In genomic region chr1:156337888-156338179, GRCh38 we compare ENCODE assay signal across 8 cellular contexts. TPM values are rescaled to one million over a fixed set of nuclear protein-coding genes. Genes with fewer than 3 reads are reported as not detected.
A peak's percentile ranks its signal among the peaks of the same experiment; 100 is the strongest.
DNase-seq lines count a peak whose midpoint lies in the region; ATAC-seq and TF ChIP-seq lines count a peak whose summit lies in the region.

No MANE protein-coding gene starts in this region.

- H3K9me3 ChIP-seq in cardiac muscle cell (ENCODE audit: low read depth) (no peaks in the 10 kb centered on the region), iPS-15b (ENCODE audit: control insufficient read depth, insufficient read depth, low read length) (no peaks in the 10 kb centered on the region)

- peak overlapping the region; percentile 82 for H3K9ac ChIP-seq in iPS-15b (ENCODE audit: low read depth, low read length)

- peaks cover 33% of the 10 kb centered on the region for H3K4me1 Mint-ChIP-seq in activated naive CD4-positive, alpha-beta T cell treated with anti-CD3 and anti-CD28 coated beads for 36 hours (ENCODE audit: low read depth)
- peaks cover 39% of the 10 kb centered on the region for H3K4me1 Mint-ChIP-seq in stimulated activated naive CD8-positive, alpha-beta T cell treated with anti-CD3 and anti-CD28 coated beads, Interleukin-15, amount 100 ng/mL, for 72 hours

- peak overlapping the region; percentile 85 for H3K27ac ChIP-seq in cardiac muscle cell

- CTCF ChIA-PET in activated naive CD4-positive, alpha-beta T cell treated with anti-CD3 and anti-CD28 coated beads for 36 hours (lab: Charles Lee) = interaction anchor here (0.6 to 1.6 kb wide), 5 partner anchors 18 to 522 kb away, joined by 3 to 6 read pairs (median 3); no protein-coding TSS in a partner anchor

- peak overlapping the region; percentile 98 for H3K4me3 ChIP-seq in cardiac muscle cell
- peak overlapping the region; percentile 93 for H3K4me3 ChIP-seq in iPS-15b (ENCODE audit: low read depth, low read length)

- DNase-seq in cardiac muscle cell (ENCODE audit: low read depth in 1 of 2, low spot score in 1 of 2) (no peak), Right ventricle myocardium inferior (ENCODE audit: missing footprints) (no peak), NK-92 (lab: John Stamatoyannopoulos, UW; ENCODE audit: unreplicated experiment) (no peak), GM20000 (ENCODE audit: low spot score) (no peak), NCI-H524 treated with DMSO at 0.1 percent for 48 hours (lab: John Stamatoyannopoulos, UW) (no peak)
- peak; percentile 19 for DNase-seq in activated naive CD4-positive, alpha-beta T cell treated with anti-CD3 and anti-CD28 coated beads for 36 hours
- no peak for DNase-seq in stimulated activated naive CD8-positive, alpha-beta T cell treated with anti-CD3 and anti-CD28 coated beads, Interleukin-15, amount 100 ng/mL, for 72 hours

- no peaks in the 10 kb centered on the region for H3K9me3 Mint-ChIP-seq in activated naive CD4-positive, alpha-beta T cell treated with anti-CD3 and anti-CD28 coated beads for 36 hours
- no peaks in the 10 kb centered on the region for H3K9me3 Mint-ChIP-seq in stimulated activated naive CD8-positive, alpha-beta T cell treated with anti-CD3 and anti-CD28 coated beads, Interleukin-15, amount 100 ng/mL, for 72 hours

- H3K27ac Mint-ChIP-seq in activated naive CD4-positive, alpha-beta T cell treated with anti-CD3 and anti-CD28 coated beads for 36 hours = peak overlapping the region; percentile 93
- H3K27ac Mint-ChIP-seq in stimulated activated naive CD8-positive, alpha-beta T cell treated with anti-CD3 and anti-CD28 coated beads, Interleukin-15, amount 100 ng/mL, for 72 hours = peak overlapping the region; percentile 94 to 97

- H3K4me3 Mint-ChIP-seq in activated naive CD4-positive, alpha-beta T cell treated with anti-CD3 and anti-CD28 coated beads for 36 hours = peak overlapping the region; percentile 97
- peak overlapping the region; percentile 96 to 98 for H3K4me3 Mint-ChIP-seq in stimulated activated naive CD8-positive, alpha-beta T cell treated with anti-CD3 and anti-CD28 coated beads, Interleukin-15, amount 100 ng/mL, for 72 hours

- intact Hi-C loops in Right ventricle myocardium inferior (cut with DNase I) = loop anchor here (5.0 kb wide), 1 partner anchor 56 kb away; the partner anchor contains the start of genes SMG5 and TMEM79
- intact Hi-C loops in activated naive CD4-positive, alpha-beta T cell treated with anti-CD3 and anti-CD28 coated beads for 36 hours (cut with micrococcal nuclease) = loop anchor here (1.0 to 5.0 kb wide), 17 partner anchors 18 to 429 kb away; partner anchors contain the start of genes GLMP, ISG20L2, KHDC4 and LAMTOR2

- no peak for ATAC-seq in Right ventricle myocardium inferior
- ATAC-seq in stimulated activated naive CD8-positive, alpha-beta T cell treated with anti-CD3 and anti-CD28 coated beads, Interleukin-15, amount 100 ng/mL, for 72 hours = no peak

- peaks cover 30% of the 10 kb centered on the region for H3K36me3 Mint-ChIP-seq in activated naive CD4-positive, alpha-beta T cell treated with anti-CD3 and anti-CD28 coated beads for 36 hours (ENCODE audit: low read depth)

- H3K36me3 ChIP-seq in cardiac muscle cell (peaks cover 24% of the 10 kb centered on the region), iPS-15b (ENCODE audit: control insufficient read depth, insufficient read depth, low read length) (peaks cover 17% of the 10 kb centered on the region)

- TF ChIP-seq CTCF in cardiac muscle cell (IDR thresholded peaks at IDR 0.05; ENCODE audit: low read depth, low read length) (no peak), GM20000 (IDR thresholded peaks at IDR 0.05; ENCODE audit: extremely low read depth, missing control alignments) (no peak)

- no peaks in the 10 kb centered on the region for H3K27me3 ChIP-seq in cardiac muscle cell
- no peaks in the 10 kb centered on the region for H3K27me3 ChIP-seq in iPS-15b (ENCODE audit: control insufficient read depth, insufficient read depth, low read length)

- no peaks in the 10 kb centered on the region for H3K27me3 Mint-ChIP-seq in activated naive CD4-positive, alpha-beta T cell treated with anti-CD3 and anti-CD28 coated beads for 36 hours (ENCODE audit: low read depth)
- no peaks in the 10 kb centered on the region for H3K27me3 Mint-ChIP-seq in stimulated activated naive CD8-positive, alpha-beta T cell treated with anti-CD3 and anti-CD28 coated beads, Interleukin-15, amount 100 ng/mL, for 72 hours

- H3K4me1 ChIP-seq in cardiac muscle cell (ENCODE audit: low read depth) = peaks cover 9% of the 10 kb centered on the region
- peaks cover 3% of the 10 kb centered on the region for H3K4me1 ChIP-seq in iPS-15b (ENCODE audit: control insufficient read depth, insufficient read depth, low read length)

RNA-seq across cellular contexts. Expression of gene CCT3, which starts 0.3 kb away (rescaled TPM):
- total RNA-seq in cardiac muscle cell = 245 and 330 TPM in 2 replicates
- polyA plus RNA-seq in cardiac muscle cell = 282 and 287 TPM in 2 replicates
- total RNA-seq in Right ventricle myocardium inferior = 137 TPM
- total RNA-seq in activated naive CD4-positive, alpha-beta T cell treated with anti-CD3 and anti-CD28 coated beads for 36 hours = 100 to 1,000 TPM; 332 to 349 TPM

RNA-seq across cellular contexts. Expression of gene TSACC, which starts 0.5 kb away (rescaled TPM):
- not detected in 2 replicates for total RNA-seq in cardiac muscle cell
- 1.1 and 4.7 TPM in 2 replicates for polyA plus RNA-seq in cardiac muscle cell
- total RNA-seq in Right ventricle myocardium inferior = not detected
- under 1 TPM in 1 of 2 experiments, not detected in 1; 0.57 TPM for total RNA-seq in activated naive CD4-positive, alpha-beta T cell treated with anti-CD3 and anti-CD28 coated beads for 36 hours

RNA-seq across cellular contexts. Expression of gene RHBG, which starts 31.2 kb away (rescaled TPM):
- total RNA-seq in cardiac muscle cell (not detected in 2 replicates), Right ventricle myocardium inferior (not detected)
- not detected in 2 replicates for polyA plus RNA-seq in cardiac muscle cell
- not detected for total RNA-seq in activated naive CD4-positive, alpha-beta T cell treated with anti-CD3 and anti-CD28 coated beads for 36 hours

RNA-seq across cellular contexts. Expression of gene VHLL, which starts 38.7 kb away (rescaled TPM):
- total RNA-seq in cardiac muscle cell = 0.98 TPM in 1 of 2 replicates, not detected in the other
- polyA plus RNA-seq in cardiac muscle cell = 0.21 TPM in 1 of 2 replicates, not detected in the other
- total RNA-seq in Right ventricle myocardium inferior = not detected
- total RNA-seq in activated naive CD4-positive, alpha-beta T cell treated with anti-CD3 and anti-CD28 coated beads for 36 hours = not detected

RNA-seq across cellular contexts. Expression of gene GLMP, which starts 42.4 kb away (rescaled TPM):
- total RNA-seq in cardiac muscle cell (54.9 and 57.7 TPM in 2 replicates), Right ventricle myocardium inferior (16.4 TPM)
- 49.0 and 55.3 TPM in 2 replicates for polyA plus RNA-seq in cardiac muscle cell
- total RNA-seq in activated naive CD4-positive, alpha-beta T cell treated with anti-CD3 and anti-CD28 coated beads for 36 hours = 10 to 100 TPM in 1 of 2 experiments, 1 to 10 TPM in 1; 10.0 to 10.1 TPM
